8 cellular contexts compared by ENCODE assay signal in genomic region chr12:10364839-10365681, GRCh38. TPM values are rescaled to one million over a fixed set of nuclear protein-coding genes. Genes with fewer than 3 reads are reported as not detected.
DNase-seq lines count a peak whose midpoint lies in the region; ATAC-seq and TF ChIP-seq lines count a peak whose summit lies in the region.

No MANE protein-coding gene starts in this region.

- H3K36me3 ChIP-seq in lower lobe of right lung, result no peaks in the 10 kb centered on the region

- H3K4me3 ChIP-seq in AG10803 (ENCODE audit: low read length) (peak overlapping the region; percentile 79), lower lobe of right lung (peak overlapping the region; percentile 72)

- CTCF ChIA-PET in activated CD4-positive, alpha-beta T cell treated with anti-CD3 and anti-CD28 coated beads, Interleukin-2, amount 10 ng/mL, durations not matched to agents 7 days and 5 days (lab: Charles Lee), result interaction anchor here (0.7 kb wide), 1 partner anchor 1620 kb away, joined by 3 read pairs; no protein-coding TSS in a partner anchor

- H3K27ac Mint-ChIP-seq in activated CD4-positive, alpha-beta T cell treated with anti-CD3 and anti-CD28 coated beads, Interleukin-2, amount 10 ng/mL, durations not matched to agents 7 days and 5 days, result no peak overlapping the region
- H3K27ac Mint-ChIP-seq in effector memory CD8-positive, alpha-beta T cell, result no peak overlapping the region

- ATAC-seq in GM19025 (IDR thresholded peaks at IDR 0.05; ENCODE audit: low read depth, unreplicated experiment) (peak; percentile 39), HG03135 (IDR thresholded peaks at IDR 0.05; ENCODE audit: unreplicated experiment) (peak; percentile 66), lower lobe of right lung (peak; percentile 84 to 89)
- ATAC-seq in effector memory CD8-positive, alpha-beta T cell (replicated peaks), result peak; percentile 78

- peaks cover 13% of the 10 kb centered on the region for H3K4me1 Mint-ChIP-seq in activated CD4-positive, alpha-beta T cell treated with anti-CD3 and anti-CD28 coated beads, Interleukin-2, amount 10 ng/mL, durations not matched to agents 7 days and 5 days
- peaks cover 29 to 33% of the 10 kb centered on the region in 2 donors for H3K4me1 Mint-ChIP-seq in effector memory CD8-positive, alpha-beta T cell (ENCODE audit: low read depth in 2 of 2)

- H3K36me3 Mint-ChIP-seq in activated CD4-positive, alpha-beta T cell treated with anti-CD3 and anti-CD28 coated beads, Interleukin-2, amount 10 ng/mL, durations not matched to agents 7 days and 5 days (ENCODE audit: low read depth), result peaks cover 7% of the 10 kb centered on the region
- H3K36me3 Mint-ChIP-seq in effector memory CD8-positive, alpha-beta T cell (ENCODE audit: insufficient read depth), result peaks cover 28% of the 10 kb centered on the region

- no peak for TF ChIP-seq CTCF in AG10803 (conservative IDR thresholded peaks at IDR 0.05; ENCODE audit: low read length)
- TF ChIP-seq CTCF in lower lobe of right lung (IDR thresholded peaks at IDR 0.05), result no peak

- H3K27ac ChIP-seq in lower lobe of right lung, result peak overlapping the region; percentile 90

- peaks cover 7% of the 10 kb centered on the region for H3K9me3 Mint-ChIP-seq in activated CD4-positive, alpha-beta T cell treated with anti-CD3 and anti-CD28 coated beads, Interleukin-2, amount 10 ng/mL, durations not matched to agents 7 days and 5 days
- no peaks in the 10 kb centered on the region for H3K9me3 Mint-ChIP-seq in effector memory CD8-positive, alpha-beta T cell

- H3K27me3 Mint-ChIP-seq in activated CD4-positive, alpha-beta T cell treated with anti-CD3 and anti-CD28 coated beads, Interleukin-2, amount 10 ng/mL, durations not matched to agents 7 days and 5 days, result peaks cover 18% of the 10 kb centered on the region
- no peaks in the 10 kb centered on the region for H3K27me3 Mint-ChIP-seq in effector memory CD8-positive, alpha-beta T cell

- H3K4me3 Mint-ChIP-seq in activated CD4-positive, alpha-beta T cell treated with anti-CD3 and anti-CD28 coated beads, Interleukin-2, amount 10 ng/mL, durations not matched to agents 7 days and 5 days, result no peak overlapping the region
- H3K4me3 Mint-ChIP-seq in effector memory CD8-positive, alpha-beta T cell, result no peak overlapping the region

- DNase-seq in AG10803 (ENCODE audit: low read depth) (peak; percentile 72), NCI-H226 (peak; percentile 67), lower lobe of right lung (peak; percentile 52)
- peak; percentile 82 for DNase-seq in activated CD4-positive, alpha-beta T cell treated with anti-CD3 and anti-CD28 coated beads, Interleukin-2, amount 10 ng/mL, durations not matched to agents 7 days and 5 days
- DNase-seq in effector memory CD8-positive, alpha-beta T cell, result peak; percentile 51 to 62 (median 58)
- DNase-seq in stimulated activated naive CD4-positive, alpha-beta T cell (lab: John Stamatoyannopoulos, UW), result peak in 5 of 6 experiments; percentile 43 to 89 (median 73)

- peaks cover 26% of the 10 kb centered on the region for H3K4me1 ChIP-seq in lower lobe of right lung

- H3K9me3 ChIP-seq in lower lobe of right lung, result no peaks in the 10 kb centered on the region

- H3K27me3 ChIP-seq in lower lobe of right lung (ENCODE audit: low read depth), result no peaks in the 10 kb centered on the region

- POLR2A ChIA-PET in activated CD4-positive, alpha-beta T cell treated with anti-CD3 and anti-CD28 coated beads, Interleukin-2, amount 10 ng/mL, durations not matched to agents 7 days and 5 days (lab: Charles Lee), result no interaction called here

- intact Hi-C loops in lower lobe of right lung (cut with DNase I), result no loop called here

RNA-seq across cellular contexts. Expression of gene KLRK1, which starts 24.8 kb away (rescaled TPM):
- under 1 TPM; 0.12 TPM for total RNA-seq in activated CD4-positive, alpha-beta T cell treated with anti-CD3 and anti-CD28 coated beads, Interleukin-2, amount 10 ng/mL, durations not matched to agents 7 days and 5 days
- 7.5 TPM for total RNA-seq in lower lobe of right lung

RNA-seq across cellular contexts. Expression of gene KLRC4, which starts 44.5 kb away (rescaled TPM):
- total RNA-seq in activated CD4-positive, alpha-beta T cell treated with anti-CD3 and anti-CD28 coated beads, Interleukin-2, amount 10 ng/mL, durations not matched to agents 7 days and 5 days, result not detected
- total RNA-seq in lower lobe of right lung, result not detected

RNA-seq across cellular contexts. Expression of gene KLRC3, which starts 55.3 kb away (rescaled TPM):
- not detected for total RNA-seq in activated CD4-positive, alpha-beta T cell treated with anti-CD3 and anti-CD28 coated beads, Interleukin-2, amount 10 ng/mL, durations not matched to agents 7 days and 5 days
- total RNA-seq in lower lobe of right lung, result not detected

RNA-seq across cellular contexts. Expression of gene KLRD1, which starts 57.4 kb away (rescaled TPM):
- total RNA-seq in activated CD4-positive, alpha-beta T cell treated with anti-CD3 and anti-CD28 coated beads, Interleukin-2, amount 10 ng/mL, durations not matched to agents 7 days and 5 days, result under 1 TPM in 1 of 2 experiments, not detected in 1; 0.27 TPM
- total RNA-seq in lower lobe of right lung, result 13.6 TPM

Comparison
In these comparisons a context has a peak if more than half of its experiments do, and no peak if none do; other contexts are left out.
1. Peak in every context shown above with its lines: DNase-seq, ATAC-seq, H3K4me3 ChIP-seq and H3K27ac ChIP-seq.